Comparison of ENCODE assay signal across 16 cellular contexts in genomic region chr2:219209236-219209635, GRCh38. TPM values are rescaled to one million over a fixed set of nuclear protein-coding genes. Genes with fewer than 3 reads are reported as not detected.
DNase-seq lines count a peak whose midpoint lies in the region; ATAC-seq and TF ChIP-seq lines count a peak whose summit lies in the region.
"Had no signal": no experiment of that assay in that cellular context is flagged by ENCODE, and none has a peak within 500 bp of the region (broad histone marks: within the 10 kb centered on the region; RNA-seq: fewer than 3 reads in every experiment).

No MANE protein-coding gene starts in this region.

- 88 to 91% methylated on average over 8 of the region's 8 CpGs for WGBS in esophagus, 2 donors
- 94 to 95% methylated on average over 8 of the region's 8 CpGs for WGBS in thyroid gland, 2 donors

- peaks cover 5 to 42% of the 10 kb centered on the region in 2 donors for H3K36me3 ChIP-seq in esophagus (ENCODE audit: control insufficient read depth in 2 of 2, insufficient read depth in 2 of 2, low read length in 1 of 2)
- H3K36me3 ChIP-seq in thyroid gland, result peaks cover 27 to 50% of the 10 kb centered on the region in 2 donors
- peaks cover 0 to 61% of the 10 kb centered on the region in 2 donors for H3K36me3 ChIP-seq in gastrocnemius medialis
- H3K36me3 ChIP-seq: uterus had no signal

- peaks cover 2% of the 10 kb centered on the region for H3K9me3 Mint-ChIP-seq in activated naive CD4-positive, alpha-beta T cell treated with anti-CD3 and anti-CD28 coated beads, Interleukin-2, amount 10 ng/mL, durations not matched to agents 7 days and 5 days

- peak overlapping the region; percentile 89 for H3K27ac ChIP-seq in VCaP
- H3K27ac ChIP-seq in esophagus (ENCODE audit: low read depth in 2 of 2, low read length in 1 of 2), result peak overlapping the region; percentile 5 to 57
- H3K27ac ChIP-seq in thyroid gland, result peak overlapping the region; percentile 59 to 97 (median 94)
- no peak overlapping the region for H3K27ac ChIP-seq in gastrocnemius medialis
- H3K27ac ChIP-seq: brain microvascular endothelial cell, pancreas, uterus had no signal

- no peaks in the 10 kb centered on the region for H3K27me3 Mint-ChIP-seq in activated naive CD4-positive, alpha-beta T cell treated with anti-CD3 and anti-CD28 coated beads, Interleukin-2, amount 10 ng/mL, durations not matched to agents 7 days and 5 days

- no peak for DNase-seq in activated naive CD4-positive, alpha-beta T cell treated with anti-CD3 and anti-CD28 coated beads, Interleukin-2, amount 10 ng/mL, durations not matched to agents 7 days and 5 days
- DNase-seq in activated naive CD4-positive, alpha-beta T cell (lab: John Stamatoyannopoulos, UW), result no peak
- DNase-seq in thyroid gland, result no peak
- DNase-seq in HPDE6-E6E7 (ENCODE audit: extremely low spot score), result no peak
- no peak for DNase-seq in NCI-H526 treated with DMSO at 0.1 percent for 48 hours (lab: John Stamatoyannopoulos, UW)
- no peak for DNase-seq in gastrocnemius medialis
- DNase-seq: activated CD4-positive, alpha-beta T cell treated with anti-CD3 and anti-CD28 coated beads, Interleukin-2, amount 50 U/mL, for 1 hour; activated effector memory CD4-positive, alpha-beta T cell treated with anti-CD3 and anti-CD28 coated beads, Interleukin-2, amount 50 U/mL, for 16 hours; brain microvascular endothelial cell; dorsolateral prefrontal cortex; NCI-H1105; T-helper 9 cell; uterus had no signal

- no peak for TF ChIP-seq CTCF in VCaP (conservative IDR thresholded peaks at IDR 0.05)
- no peak for TF ChIP-seq CTCF in thyroid gland (IDR thresholded peaks at IDR 0.05)
- TF ChIP-seq CTCF in gastrocnemius medialis (IDR thresholded peaks at IDR 0.05 in 4 of 5, conservative IDR thresholded peaks at IDR 0.05 in 1 of 5), result no peak

- H3K27me3 ChIP-seq in esophagus (ENCODE audit: control insufficient read depth in 1 of 2, insufficient read depth in 2 of 2, low read length in 2 of 2), result no peaks in the 10 kb centered on the region
- H3K27me3 ChIP-seq in thyroid gland, result no peaks in the 10 kb centered on the region
- no peaks in the 10 kb centered on the region for H3K27me3 ChIP-seq in gastrocnemius medialis
- H3K27me3 ChIP-seq: brain microvascular endothelial cell, dorsolateral prefrontal cortex, pancreas, uterus had no signal

- CTCF ChIA-PET in activated naive CD4-positive, alpha-beta T cell treated with anti-CD3 and anti-CD28 coated beads, Interleukin-2, amount 10 ng/mL, durations not matched to agents 7 days and 5 days (lab: Charles Lee), result interaction anchor here (0.8 to 6.8 kb wide), 5 partner anchors 16 to 55 kb away, joined by 3 to 70 read pairs (median 4); partner anchors contain the start of genes CNPPD1, NHEJ1 and SLC23A3

- H3K4me3 ChIP-seq in esophagus (ENCODE audit: low read depth in 1 of 2, low read length in 2 of 2) (no peak overlapping the region), thyroid gland (replicated peaks in 1 of 3) (no peak overlapping the region), gastrocnemius medialis (no peak overlapping the region)
- H3K4me3 ChIP-seq: dorsolateral prefrontal cortex, pancreas, uterus had no signal

- H3K4me1 Mint-ChIP-seq in activated naive CD4-positive, alpha-beta T cell treated with anti-CD3 and anti-CD28 coated beads, Interleukin-2, amount 10 ng/mL, durations not matched to agents 7 days and 5 days, result peaks cover 66% of the 10 kb centered on the region

- H3K36me3 Mint-ChIP-seq in activated naive CD4-positive, alpha-beta T cell treated with anti-CD3 and anti-CD28 coated beads, Interleukin-2, amount 10 ng/mL, durations not matched to agents 7 days and 5 days, result peaks cover 39% of the 10 kb centered on the region

- intact Hi-C loops in thyroid gland (cut with DNase I) (no loop called here), gastrocnemius medialis (cut with DNase I; ENCODE audit: low total_unique reads) (no loop called here)

- in situ Hi-C loops in gastrocnemius medialis (cut with MboI; ENCODE audit: low sequenced_read_pairs in 4 of 4), result loop anchor here in 2 of 4 donors (5.0 kb wide), 1 partner anchor 37 kb away; the partner anchor contains the start of gene SLC23A3 (in 2 of the 2)

- H3K4me3 Mint-ChIP-seq in activated naive CD4-positive, alpha-beta T cell treated with anti-CD3 and anti-CD28 coated beads, Interleukin-2, amount 10 ng/mL, durations not matched to agents 7 days and 5 days, result peak overlapping the region; percentile 18

- H3K4me1 ChIP-seq in esophagus (ENCODE audit: control insufficient read depth in 2 of 2, insufficient read depth in 2 of 2, low read length in 1 of 2) (peaks cover 0 to 13% of the 10 kb centered on the region in 2 donors), thyroid gland (peaks cover 17 to 27% of the 10 kb centered on the region in 2 donors), gastrocnemius medialis (peaks cover 16 to 21% of the 10 kb centered on the region in 2 donors)

- H3K9me3 ChIP-seq in esophagus (ENCODE audit: control insufficient read depth in 2 of 2, insufficient read depth in 1 of 2, low read depth in 1 of 2, low read length in 1 of 2) (no peaks in the 10 kb centered on the region), thyroid gland (no peaks in the 10 kb centered on the region), gastrocnemius medialis (no peaks in the 10 kb centered on the region)
- H3K9me3 ChIP-seq: pancreas, uterus had no signal

- TF ChIP-seq POLR2A in thyroid gland (IDR thresholded peaks at IDR 0.05) (no peak), gastrocnemius medialis (IDR thresholded peaks at IDR 0.05) (no peak)

- peak overlapping the region; percentile 80 for H3K27ac Mint-ChIP-seq in activated naive CD4-positive, alpha-beta T cell treated with anti-CD3 and anti-CD28 coated beads, Interleukin-2, amount 10 ng/mL, durations not matched to agents 7 days and 5 days

- no peak for ATAC-seq in gastrocnemius medialis
- ATAC-seq: pancreas had no signal

RNA-seq across cellular contexts. Expression of gene ZFAND2B, which starts 2.7 kb away (rescaled TPM):
- 10 to 100 TPM; 45.2 to 53.6 TPM for polyA plus RNA-seq in esophagus
- total RNA-seq in thyroid gland, result 100 to 1,000 TPM in 2 of 4 donors, 10 to 100 TPM in 2; 78.7 to 131 (median 92.0) TPM
- 10 to 100 TPM; 33.2 to 60.8 (median 41.2) TPM for total RNA-seq in gastrocnemius medialis

RNA-seq across cellular contexts. Expression of gene ABCB6, which starts 9.5 kb away (rescaled TPM):
- 10 to 100 TPM; 24.5 to 45.2 TPM for polyA plus RNA-seq in esophagus
- total RNA-seq in thyroid gland (10 to 100 TPM; 29.6 to 96.8 (median 63.6) TPM), gastrocnemius medialis (10 to 100 TPM; 15.0 to 45.8 (median 31.8) TPM)

RNA-seq across cellular contexts. Expression of gene ATG9A, which starts 20.2 kb away (rescaled TPM):
- 10 to 100 TPM; 20.8 to 28.4 TPM for polyA plus RNA-seq in esophagus
- 10 to 100 TPM; 48.8 to 59.3 (median 54.6) TPM for total RNA-seq in thyroid gland
- total RNA-seq in gastrocnemius medialis, result 100 to 1,000 TPM; 111 to 208 (median 176) TPM

RNA-seq across cellular contexts. Expression of gene ANKZF1, which starts 20.4 kb away (rescaled TPM):
- polyA plus RNA-seq in esophagus, result 10 to 100 TPM; 20.4 to 40.7 TPM
- total RNA-seq in thyroid gland (10 to 100 TPM; 38.1 to 66.4 (median 45.5) TPM), gastrocnemius medialis (10 to 100 TPM; 13.0 to 23.0 (median 19.1) TPM)

RNA-seq across cellular contexts. Expression of gene RETREG2, which starts 31.2 kb away (rescaled TPM):
- 10 to 100 TPM; 28.4 to 38.6 TPM for polyA plus RNA-seq in esophagus
- total RNA-seq in thyroid gland, result 100 to 1,000 TPM in 2 of 4 donors, 10 to 100 TPM in 2; 82.3 to 122 (median 100) TPM
- total RNA-seq in gastrocnemius medialis, result 10 to 100 TPM; 39.8 to 57.2 (median 44.9) TPM

Comparison
In these comparisons a context has a peak if more than half of its experiments do, and no peak if none do; other contexts are left out.
1. H3K27ac ChIP-seq: peak in VCaP (single experiment), esophagus (2 of 2) and thyroid gland (3 of 3); none in gastrocnemius medialis (0 of 4).